ENCODE assay signal across 10 cellular contexts in genomic region chr5:67010684-67011409, GRCh38.
A peak's percentile ranks its signal among the peaks of the same experiment; 100 is the strongest.
DNase-seq lines count a peak whose midpoint lies in the region; ATAC-seq and TF ChIP-seq lines count a peak whose summit lies in the region.
"Had no signal": no experiment of that assay in that cellular context is flagged by ENCODE, and none has a peak within 500 bp of the region (broad histone marks: within the 10 kb centered on the region; RNA-seq: fewer than 3 reads in every experiment).

No MANE protein-coding gene starts in this region.

- H3K9me3 Mint-ChIP-seq in T-helper 1 cell treated with Interleukin-12 subunit alpha and Interleukin-12 subunit beta and Interleukin-4 antibody, amounts not matched to agents 30 μg/mL and 1 μg/mL, for 36 hours: no peaks in the 10 kb centered on the region
- H3K9me3 Mint-ChIP-seq: CD8-positive, alpha-beta T cell; naive B cell had no signal

- H3K27ac Mint-ChIP-seq in T-helper 1 cell treated with Interleukin-12 subunit alpha and Interleukin-12 subunit beta and Interleukin-4 antibody, amounts not matched to agents 30 μg/mL and 1 μg/mL, for 36 hours: peak overlapping the region; percentile 64
- H3K27ac Mint-ChIP-seq: CD8-positive, alpha-beta T cell had no signal

- H3K27ac ChIP-seq in right atrium auricular region: peak overlapping the region; percentile 49 to 56
- H3K27ac ChIP-seq in stomach: peak overlapping the region in 4 of 5 donors; percentile 42 to 72 (median 58)

- intact Hi-C loops in stomach (cut with DNase I; ENCODE audit: low total_unique reads): no loop called here

- H3K4me1 ChIP-seq in right atrium auricular region (peaks cover 0 to 80% of the 10 kb centered on the region in 2 donors), stomach (peaks cover 27 to 95% (median 61%) of the 10 kb centered on the region in 4 donors)

- WGBS in stomach, 5 donors: 49 to 63% (median 58%) methylated on average over 8 of the region's 8 CpGs

- peaks cover 22% of the 10 kb centered on the region for H3K36me3 Mint-ChIP-seq in T-helper 1 cell treated with Interleukin-12 subunit alpha and Interleukin-12 subunit beta and Interleukin-4 antibody, amounts not matched to agents 30 μg/mL and 1 μg/mL, for 36 hours (ENCODE audit: low read depth)
- H3K36me3 Mint-ChIP-seq: CD8-positive, alpha-beta T cell had no signal

- H3K9me3 ChIP-seq in right atrium auricular region (no peaks in the 10 kb centered on the region), stomach (no peaks in the 10 kb centered on the region)

- no peak for TF ChIP-seq EP300 in stomach (IDR thresholded peaks at IDR 0.05)

- DNase-seq in T-helper 1 cell (no peak), right atrium auricular region (ENCODE audit: low spot score) (no peak), stomach (no peak)
- DNase-seq: CD8-positive, alpha-beta T cell; naive B cell had no signal

- TF ChIP-seq POLR2A in stomach (IDR thresholded peaks at IDR 0.05): no peak

- peak overlapping the region; percentile 27 for H3K4me3 Mint-ChIP-seq in T-helper 1 cell treated with Interleukin-12 subunit alpha and Interleukin-12 subunit beta and Interleukin-4 antibody, amounts not matched to agents 30 μg/mL and 1 μg/mL, for 36 hours
- H3K4me3 Mint-ChIP-seq: CD8-positive, alpha-beta T cell; naive B cell had no signal

- TF ChIP-seq CTCF in WI38 (IDR thresholded peaks at IDR 0.05; ENCODE audit: low read depth, low read length): no peak
- no peak for TF ChIP-seq CTCF in right atrium auricular region (IDR thresholded peaks at IDR 0.05)
- no peak for TF ChIP-seq CTCF in stomach (IDR thresholded peaks at IDR 0.05)

- no peaks in the 10 kb centered on the region for H3K27me3 Mint-ChIP-seq in T-helper 1 cell treated with Interleukin-12 subunit alpha and Interleukin-12 subunit beta and Interleukin-4 antibody, amounts not matched to agents 30 μg/mL and 1 μg/mL, for 36 hours (ENCODE audit: low read depth)

- H3K36me3 ChIP-seq in right atrium auricular region (no peaks in the 10 kb centered on the region), stomach (no peaks in the 10 kb centered on the region)

- ATAC-seq in GM18858 (IDR thresholded peaks at IDR 0.05; ENCODE audit: unreplicated experiment) (no peak), HG02610 (IDR thresholded peaks at IDR 0.05; ENCODE audit: unreplicated experiment) (no peak), GM18873 (IDR thresholded peaks at IDR 0.05; ENCODE audit: low FRiP score, unreplicated experiment) (no peak)
- ATAC-seq: CD8-positive, alpha-beta T cell had no signal

- H3K4me3 ChIP-seq in WI38 (ENCODE audit: low read depth, low read length) (peak overlapping the region; percentile 24), right atrium auricular region (no peak overlapping the region), stomach (no peak overlapping the region)

- H3K27me3 ChIP-seq in right atrium auricular region (no peaks in the 10 kb centered on the region), stomach (no peaks in the 10 kb centered on the region)

- H3K4me1 Mint-ChIP-seq in T-helper 1 cell treated with Interleukin-12 subunit alpha and Interleukin-12 subunit beta and Interleukin-4 antibody, amounts not matched to agents 30 μg/mL and 1 μg/mL, for 36 hours (ENCODE audit: low read depth): peaks cover 60% of the 10 kb centered on the region
